Comparison of ENCODE assay signal across 9 cellular contexts in genomic region chr17:75683467-75684041, GRCh38. TPM values are rescaled to one million over a fixed set of nuclear protein-coding genes. Genes with fewer than 3 reads are reported as not detected.
DNase-seq lines count a peak whose midpoint lies in the region; ATAC-seq and TF ChIP-seq lines count a peak whose summit lies in the region.
"Had no signal": no experiment of that assay in that cellular context is flagged by ENCODE, and none has a peak within 500 bp of the region (broad histone marks: within the 10 kb centered on the region; RNA-seq: fewer than 3 reads in every experiment).

No MANE protein-coding gene starts in this region.

- H3K27me3 ChIP-seq in esophagus (ENCODE audit: control insufficient read depth in 1 of 2, insufficient read depth in 2 of 2, low read length in 2 of 2) (no peaks in the 10 kb centered on the region), lower lobe of right lung (ENCODE audit: low read depth) (no peaks in the 10 kb centered on the region)

- ATAC-seq in lower lobe of right lung (no peak), GM18873 (IDR thresholded peaks at IDR 0.05; ENCODE audit: low FRiP score, unreplicated experiment) (no peak), GM19463 (IDR thresholded peaks at IDR 0.05; ENCODE audit: unreplicated experiment) (no peak), HG02763 (IDR thresholded peaks at IDR 0.05; ENCODE audit: unreplicated experiment) (no peak)

- H3K36me3 ChIP-seq in esophagus (ENCODE audit: control insufficient read depth in 2 of 2, insufficient read depth in 2 of 2, low read length in 1 of 2) (peaks cover 1 to 8% of the 10 kb centered on the region in 2 donors), lower lobe of right lung (peaks cover 41% of the 10 kb centered on the region)

- H3K4me3 ChIP-seq in esophagus (ENCODE audit: low read depth in 1 of 2, low read length in 2 of 2) (no peak overlapping the region), retinal pigment epithelial cell (ENCODE audit: low read length) (no peak overlapping the region), lower lobe of right lung (no peak overlapping the region)

- peak; percentile 80 for DNase-seq in EH (ENCODE audit: low read depth)
- peak; percentile 81 for DNase-seq in RKO (ENCODE audit: low spot score)
- peak; percentile 53 for DNase-seq in retinal pigment epithelial cell (ENCODE audit: low read depth)
- no peak for DNase-seq in lower lobe of right lung
- DNase-seq: cerebellar nuclear complex had no signal

- H3K27ac ChIP-seq in esophagus (ENCODE audit: low read depth in 2 of 2, low read length in 1 of 2): peak overlapping the region; percentile 67 to 73
- no peak overlapping the region for H3K27ac ChIP-seq in lower lobe of right lung

- intact Hi-C loops in lower lobe of right lung (cut with DNase I): no loop called here

- H3K9me3 ChIP-seq in esophagus (ENCODE audit: control insufficient read depth in 2 of 2, insufficient read depth in 1 of 2, low read depth in 1 of 2, low read length in 1 of 2): no peaks in the 10 kb centered on the region
- no peaks in the 10 kb centered on the region for H3K9me3 ChIP-seq in lower lobe of right lung

- H3K4me1 ChIP-seq in esophagus (ENCODE audit: control insufficient read depth in 2 of 2, insufficient read depth in 2 of 2, low read length in 1 of 2) (peaks cover 4 to 23% of the 10 kb centered on the region in 2 donors), lower lobe of right lung (peaks cover 62% of the 10 kb centered on the region)

- WGBS in esophagus, 2 donors: 57 to 65% methylated on average over 5 of the region's 5 CpGs

- TF ChIP-seq CTCF in retinal pigment epithelial cell (conservative IDR thresholded peaks at IDR 0.05; ENCODE audit: low read depth, low read length) (no peak), lower lobe of right lung (IDR thresholded peaks at IDR 0.05) (no peak)

RNA-seq across cellular contexts. Expression of gene SAP30BP, which starts 16.4 kb away (rescaled TPM):
- polyA plus RNA-seq in esophagus: 10 to 100 TPM; 63.4 to 68.4 TPM
- total RNA-seq in lower lobe of right lung: 73.0 TPM

RNA-seq across cellular contexts. Expression of gene RECQL5, which starts 16.6 kb away (rescaled TPM):
- polyA plus RNA-seq in esophagus: 100 to 1,000 TPM in 1 of 2 donors, 10 to 100 TPM in 1; 46.9 to 136 TPM
- 39.4 TPM for total RNA-seq in lower lobe of right lung

RNA-seq across cellular contexts. Expression of gene ITGB4, which starts 37.7 kb away (rescaled TPM):
- polyA plus RNA-seq in esophagus: 10 to 100 TPM; 48.4 to 63.2 TPM
- total RNA-seq in lower lobe of right lung: 34.7 TPM

RNA-seq across cellular contexts. Expression of gene SMIM5, which starts 50.3 kb away (rescaled TPM):
- 10 to 100 TPM; 33.9 to 37.3 TPM for polyA plus RNA-seq in esophagus
- 2.7 TPM for total RNA-seq in lower lobe of right lung
